ENCODE assay signal across 1 cellular context in the genomic region with DNA sequence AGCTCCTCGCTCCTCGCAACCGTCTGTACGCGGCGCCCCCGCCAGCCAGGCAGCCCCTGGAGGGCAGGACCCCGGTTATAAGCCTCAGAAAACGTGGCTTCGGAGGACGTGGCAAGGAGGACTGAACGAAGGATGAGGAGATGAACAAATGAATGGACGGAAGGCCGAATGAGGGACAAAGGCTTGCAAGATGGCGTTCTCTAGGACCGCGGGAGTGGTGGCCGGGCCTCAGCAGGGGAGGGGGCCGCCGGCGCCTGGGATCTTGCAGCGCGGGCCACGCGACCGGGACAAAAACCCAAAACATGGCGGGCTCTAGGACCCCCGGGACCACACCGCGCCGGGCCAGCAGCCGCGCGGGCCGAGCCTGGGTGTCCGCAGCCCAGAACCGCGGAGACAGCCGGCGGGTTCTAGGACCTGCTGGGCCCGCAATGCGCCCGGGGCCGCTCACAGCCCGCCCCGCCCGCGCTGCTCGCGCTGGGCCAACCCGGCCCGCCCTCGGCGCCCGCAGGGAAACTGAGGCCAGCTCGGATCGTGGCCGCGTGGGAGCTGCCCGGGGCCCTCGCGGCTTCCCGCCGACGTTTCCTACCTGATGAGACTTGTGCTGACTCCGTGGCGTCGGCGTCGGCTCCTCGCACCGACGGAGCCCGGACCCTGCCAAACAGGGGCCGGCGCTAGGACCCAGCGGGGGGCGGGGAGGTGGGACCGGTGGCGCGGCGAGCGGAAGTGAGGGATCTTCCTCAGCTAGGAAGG.
TF ChIP-seq lines count a peak whose summit lies in the region.

No MANE protein-coding gene starts in this region.

TF ChIP-seq in H1, 55 proteins besides CTCF, POLR2A, EP300 and RAD21:
- TF ChIP-seq HDAC2 (IDR thresholded peaks at IDR 0.05; ENCODE audit: borderline replicate concordance in 1 of 2, low read depth in 2 of 2, low read length in 2 of 2): no peak
- peak; percentile 81 for TF ChIP-seq SP1 (IDR thresholded peaks at IDR 0.05; ENCODE audit: low read depth, low read length)
- TF ChIP-seq TCF12 (IDR thresholded peaks at IDR 0.05; ENCODE audit: low read depth, low read length): no peak
- TF ChIP-seq, protein P1, sequence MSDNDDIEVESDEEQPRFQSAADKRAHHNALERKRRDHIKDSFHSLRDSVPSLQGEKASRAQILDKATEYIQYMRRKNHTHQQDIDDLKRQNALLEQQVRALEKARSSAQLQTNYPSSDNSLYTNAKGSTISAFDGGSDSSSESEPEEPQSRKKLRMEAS (IDR thresholded peaks at IDR 0.05): peak; percentile 19
- no peak for TF ChIP-seq SRF (IDR thresholded peaks at IDR 0.05; ENCODE audit: low read depth, low read length)
- TF ChIP-seq, protein P2, sequence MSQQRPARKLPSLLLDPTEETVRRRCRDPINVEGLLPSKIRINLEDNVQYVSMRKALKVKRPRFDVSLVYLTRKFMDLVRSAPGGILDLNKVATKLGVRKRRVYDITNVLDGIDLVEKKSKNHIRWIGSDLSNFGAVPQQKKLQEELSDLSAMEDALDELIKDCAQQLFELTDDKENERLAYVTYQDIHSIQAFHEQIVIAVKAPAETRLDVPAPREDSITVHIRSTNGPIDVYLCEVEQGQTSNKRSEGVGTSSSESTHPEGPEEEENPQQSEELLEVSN (IDR thresholded peaks at IDR 0.05): no peak
- TF ChIP-seq TAF1 (IDR thresholded peaks at IDR 0.05; ENCODE audit: low read depth, low read length): peak; percentile 26
- TF ChIP-seq CBX8 (IDR thresholded peaks at IDR 0.05; ENCODE audit: borderline replicate concordance, low read depth, low read length): no peak
- TF ChIP-seq, protein P3, sequence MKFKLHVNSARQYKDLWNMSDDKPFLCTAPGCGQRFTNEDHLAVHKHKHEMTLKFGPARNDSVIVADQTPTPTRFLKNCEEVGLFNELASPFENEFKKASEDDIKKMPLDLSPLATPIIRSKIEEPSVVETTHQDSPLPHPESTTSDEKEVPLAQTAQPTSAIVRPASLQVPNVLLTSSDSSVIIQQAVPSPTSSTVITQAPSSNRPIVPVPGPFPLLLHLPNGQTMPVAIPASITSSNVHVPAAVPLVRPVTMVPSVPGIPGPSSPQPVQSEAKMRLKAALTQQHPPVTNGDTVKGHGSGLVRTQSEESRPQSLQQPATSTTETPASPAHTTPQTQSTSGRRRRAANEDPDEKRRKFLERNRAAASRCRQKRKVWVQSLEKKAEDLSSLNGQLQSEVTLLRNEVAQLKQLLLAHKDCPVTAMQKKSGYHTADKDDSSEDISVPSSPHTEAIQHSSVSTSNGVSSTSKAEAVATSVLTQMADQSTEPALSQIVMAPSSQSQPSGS (IDR thresholded peaks at IDR 0.05; ENCODE audit: low read length): no peak
- TF ChIP-seq SAP30 (IDR thresholded peaks at IDR 0.05; ENCODE audit: insufficient read depth, insufficient replicate concordance, low read length): no peak
- peak; percentile 76 for TF ChIP-seq ASH2L (IDR thresholded peaks at IDR 0.05; ENCODE audit: low read length)
- no peak for TF ChIP-seq POU5F1 (IDR thresholded peaks at IDR 0.05; ENCODE audit: low read depth, low read length)
- no peak for TF ChIP-seq SIX5 (IDR thresholded peaks at IDR 0.05; ENCODE audit: low read depth, low read length)
- no peak for TF ChIP-seq SP4 (IDR thresholded peaks at IDR 0.05; ENCODE audit: low read length)
- TF ChIP-seq KDM4A (IDR thresholded peaks at IDR 0.05; ENCODE audit: low read depth, low read length, severe bottlenecking): peak; percentile 79
- peak; percentile 56; the same call in 1 of the 2 replicates for TF ChIP-seq TBP (IDR thresholded peaks at IDR 0.05; ENCODE audit: low read depth, low read length)
- TF ChIP-seq CREB1 (IDR thresholded peaks at IDR 0.05): 0 out of 2 replicates have a peak, but pooled peaks have one; percentile 12
- peak; percentile 55 for TF ChIP-seq PHF8 (conservative IDR thresholded peaks at IDR 0.05; ENCODE audit: low read depth, low read length)
- peak; percentile 19 for TF ChIP-seq TAF7 (optimal IDR thresholded peaks at IDR 0.05; ENCODE audit: borderline replicate concordance, low read depth, low read length)
- peak; percentile 77; the same call in 1 of the 2 replicates for TF ChIP-seq YY1 (IDR thresholded peaks at IDR 0.05; ENCODE audit: low read depth, low read length)
- 0 out of 2 replicates have a peak, but pooled peaks have one; percentile 9 for TF ChIP-seq CHD2 (IDR thresholded peaks at IDR 0.05; ENCODE audit: low read length)
- TF ChIP-seq TEAD4 (IDR thresholded peaks at IDR 0.05; ENCODE audit: low read depth, low read length): no peak
- TF ChIP-seq CEBPB (IDR thresholded peaks at IDR 0.05; ENCODE audit: low read depth, low read length): no peak
- TF ChIP-seq RBBP5 (IDR thresholded peaks at IDR 0.05; ENCODE audit: borderline replicate concordance, low read depth, low read length): peak; percentile 78
- TF ChIP-seq SIN3A (conservative IDR thresholded peaks at IDR 0.05 in 1 of 2, IDR thresholded peaks at IDR 0.05 in 1 of 2; ENCODE audit: low read depth in 1 of 2, low read length in 2 of 2): peak; percentile 77 to 94; a peak in 3 of 4 replicates
- TF ChIP-seq FOSL1 (IDR thresholded peaks at IDR 0.05; ENCODE audit: insufficient read depth, low read depth, low read length): peak; percentile 100
- TF ChIP-seq EGR1 (IDR thresholded peaks at IDR 0.05; ENCODE audit: borderline replicate concordance, low read depth, low read length): peak; percentile 88
- TF ChIP-seq KDM1A (IDR thresholded peaks at IDR 0.05; ENCODE audit: borderline replicate concordance, low read length): peak; percentile 99
